ENCODE assay signal across 21 cellular contexts in the genomic region with DNA sequence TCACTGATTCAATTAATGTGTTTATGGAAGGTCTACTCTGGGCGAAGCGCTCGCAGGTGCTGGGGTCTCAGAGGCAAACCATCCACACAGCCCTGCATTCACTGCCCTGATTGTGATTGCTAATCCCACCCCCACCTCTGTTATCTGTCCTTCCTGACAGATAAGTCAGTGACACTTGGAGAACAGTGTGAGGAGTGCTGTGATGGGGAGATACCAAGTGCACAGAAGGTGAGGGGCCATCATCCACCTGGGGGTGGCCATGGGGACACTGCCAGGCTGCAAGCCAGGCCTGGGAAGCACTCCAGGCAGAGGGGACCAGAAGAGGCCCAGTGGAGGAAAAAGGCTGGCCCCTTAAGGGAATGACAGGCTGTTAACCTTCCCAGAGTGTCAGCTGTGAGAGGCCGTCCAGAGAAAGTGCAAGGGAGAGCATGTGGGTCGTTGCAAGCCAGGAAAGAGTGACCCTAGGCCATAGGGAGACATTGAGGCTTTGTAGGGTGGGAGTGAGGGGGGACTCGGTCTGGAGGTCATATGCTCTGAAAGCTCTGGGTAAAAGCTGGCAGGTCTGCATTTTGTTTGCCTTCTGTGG. TPM values are rescaled to one million over a fixed set of nuclear protein-coding genes. Genes with fewer than 3 reads are reported as not detected.
"Had no signal": no experiment of that assay in that cellular context is flagged by ENCODE, and none has a peak within 500 bp of the region (broad histone marks: within the 10 kb centered on the region; RNA-seq: fewer than 3 reads in every experiment).

No MANE protein-coding gene starts in this region.

- H3K9me3 Mint-ChIP-seq: activated naive CD4-positive, alpha-beta T cell treated with anti-CD3 and anti-CD28 coated beads for 36 hours; activated naive CD8-positive, alpha-beta T cell treated with anti-CD3 and anti-CD28 coated beads, Interleukin-2, amount 50 U/mL, for 24 hours; activated T-helper 2 cell treated with anti-CD3 and anti-CD28 coated beads, Interferon-gamma antibody, Interleukin-2, Interleukin-4, amounts not matched to agents 10 μg/mL and 5 μg/mL and 100 μg/mL, durations not matched to agents 14 hours and 24 hours and 36 hours; T-cell had no signal

- H3K4me3 ChIP-seq: hepatocyte, lower lobe of right lung, stomach, thoracic aorta had no signal

- H3K4me3 Mint-ChIP-seq: activated naive CD4-positive, alpha-beta T cell treated with anti-CD3 and anti-CD28 coated beads for 36 hours; activated naive CD8-positive, alpha-beta T cell treated with anti-CD3 and anti-CD28 coated beads, Interleukin-2, amount 50 U/mL, for 24 hours; T-cell had no signal

- H3K9me3 ChIP-seq: lower lobe of right lung, neutrophil, SK-N-SH, stomach, thoracic aorta had no signal

- H3K27ac ChIP-seq: hepatocyte, lower lobe of right lung, neutrophil, stomach, thoracic aorta had no signal

- H3K36me3 Mint-ChIP-seq: T-cell had no signal

- H3K79me2 ChIP-seq: hepatocyte had no signal

- DNase-seq: activated CD4-positive, alpha-beta T cell treated with anti-CD3 and anti-CD28 coated beads, Interleukin-2, amount 50 U/mL, for 4 hours; activated naive CD4-positive, alpha-beta T cell treated with anti-CD3 and anti-CD28 coated beads for 36 hours; activated naive CD8-positive, alpha-beta T cell treated with anti-CD3 and anti-CD28 coated beads, Interleukin-2, amount 50 U/mL, for 24 hours; aorta; lower lobe of right lung; SK-N-SH; stimulated activated CD4-positive, alpha-beta T cell treated with anti-CD3 and anti-CD28 coated beads, Interleukin-1b, Interleukin-23, amount 100 ng/mL, for 48 hours; stomach; T-cell; T-helper 9 cell had no signal

- H3K4me2 ChIP-seq: hepatocyte, SK-N-SH had no signal

- H3K4me1 ChIP-seq: lower lobe of right lung had no signal

- H3K9ac ChIP-seq: SK-N-SH had no signal

- H3K9me2 ChIP-seq: SK-N-SH had no signal

- H3K4me1 Mint-ChIP-seq: activated naive CD8-positive, alpha-beta T cell treated with anti-CD3 and anti-CD28 coated beads, Interleukin-2, amount 50 U/mL, for 24 hours; T-cell had no signal

- H3K36me3 ChIP-seq: lower lobe of right lung, neutrophil, stomach, thoracic aorta had no signal

- H3K27ac Mint-ChIP-seq: activated naive CD4-positive, alpha-beta T cell treated with anti-CD3 and anti-CD28 coated beads for 36 hours; activated naive CD8-positive, alpha-beta T cell treated with anti-CD3 and anti-CD28 coated beads, Interleukin-2, amount 50 U/mL, for 24 hours; activated T-helper 2 cell treated with anti-CD3 and anti-CD28 coated beads, Interferon-gamma antibody, Interleukin-2, Interleukin-4, amounts not matched to agents 10 μg/mL and 5 μg/mL and 100 μg/mL, durations not matched to agents 14 hours and 24 hours and 36 hours; T-cell had no signal

- H2AFZ ChIP-seq: hepatocyte had no signal

RNA-seq across cellular contexts. Expression of a gene that starts 18.0 kb away (rescaled TPM):
- total RNA-seq: activated naive CD4-positive, alpha-beta T cell treated with anti-CD3 and anti-CD28 coated beads for 36 hours; aorta; cerebellum; dermis microvascular lymphatic vessel endothelial cell; epithelial cell of proximal tubule; hepatocyte; kidney epithelial cell; lower lobe of right lung; posterior vena cava; sciatic nerve; stomach; T-cell; thoracic aorta; ureter had no signal
- polyA plus RNA-seq: aorta, hepatocyte, SK-N-SH, stomach had no signal

RNA-seq across cellular contexts. Expression of a gene that starts 43.2 kb away (rescaled TPM):
- total RNA-seq: activated naive CD4-positive, alpha-beta T cell treated with anti-CD3 and anti-CD28 coated beads for 36 hours; activated T-helper 2 cell treated with anti-CD3 and anti-CD28 coated beads, Interferon-gamma antibody, Interleukin-2, Interleukin-4, amounts not matched to agents 10 μg/mL and 5 μg/mL and 100 μg/mL, durations not matched to agents 14 hours and 24 hours and 36 hours; dermis microvascular lymphatic vessel endothelial cell; epithelial cell of proximal tubule; kidney epithelial cell; T-cell; ureter had no signal
- polyA plus RNA-seq: aorta had no signal
